1 cellular context compared by ENCODE assay signal in genomic region chr10:74901867-74902439, GRCh38.
TF ChIP-seq lines count a peak whose summit lies in the region.

No MANE protein-coding gene starts in this region.

TF ChIP-seq in GM12878, 131 proteins besides CTCF, POLR2A, EP300 and RAD21 (continued from another document):
- no peak for TF ChIP-seq HSF1 (IDR thresholded peaks at IDR 0.05; ENCODE audit: low read depth, low read length)
- TF ChIP-seq RBBP5 (conservative IDR thresholded peaks at IDR 0.05), result no peak
- TF ChIP-seq, protein P1, sequence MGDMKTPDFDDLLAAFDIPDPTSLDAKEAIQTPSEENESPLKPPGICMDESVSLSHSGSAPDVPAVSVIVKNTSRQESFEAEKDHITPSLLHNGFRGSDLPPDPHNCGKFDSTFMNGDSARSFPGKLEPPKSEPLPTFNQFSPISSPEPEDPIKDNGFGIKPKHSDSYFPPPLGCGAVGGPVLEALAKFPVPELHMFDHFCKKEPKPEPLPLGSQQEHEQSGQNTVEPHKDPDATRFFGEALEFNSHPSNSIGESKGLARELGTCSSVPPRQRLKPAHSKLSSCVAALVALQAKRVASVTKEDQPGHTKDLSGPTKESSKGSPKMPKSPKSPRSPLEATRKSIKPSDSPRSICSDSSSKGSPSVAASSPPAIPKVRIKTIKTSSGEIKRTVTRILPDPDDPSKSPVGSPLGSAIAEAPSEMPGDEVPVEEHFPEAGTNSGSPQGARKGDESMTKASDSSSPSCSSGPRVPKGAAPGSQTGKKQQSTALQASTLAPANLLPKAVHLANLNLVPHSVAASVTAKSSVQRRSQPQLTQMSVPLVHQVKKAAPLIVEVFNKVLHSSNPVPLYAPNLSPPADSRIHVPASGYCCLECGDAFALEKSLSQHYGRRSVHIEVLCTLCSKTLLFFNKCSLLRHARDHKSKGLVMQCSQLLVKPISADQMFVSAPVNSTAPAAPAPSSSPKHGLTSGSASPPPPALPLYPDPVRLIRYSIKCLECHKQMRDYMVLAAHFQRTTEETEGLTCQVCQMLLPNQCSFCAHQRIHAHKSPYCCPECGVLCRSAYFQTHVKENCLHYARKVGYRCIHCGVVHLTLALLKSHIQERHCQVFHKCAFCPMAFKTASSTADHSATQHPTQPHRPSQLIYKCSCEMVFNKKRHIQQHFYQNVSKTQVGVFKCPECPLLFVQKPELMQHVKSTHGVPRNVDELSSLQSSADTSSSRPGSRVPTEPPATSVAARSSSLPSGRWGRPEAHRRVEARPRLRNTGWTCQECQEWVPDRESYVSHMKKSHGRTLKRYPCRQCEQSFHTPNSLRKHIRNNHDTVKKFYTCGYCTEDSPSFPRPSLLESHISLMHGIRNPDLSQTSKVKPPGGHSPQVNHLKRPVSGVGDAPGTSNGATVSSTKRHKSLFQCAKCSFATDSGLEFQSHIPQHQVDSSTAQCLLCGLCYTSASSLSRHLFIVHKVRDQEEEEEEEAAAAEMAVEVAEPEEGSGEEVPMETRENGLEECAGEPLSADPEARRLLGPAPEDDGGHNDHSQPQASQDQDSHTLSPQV (IDR thresholded peaks at IDR 0.05), result no peak
- TF ChIP-seq CEBPZ (IDR thresholded peaks at IDR 0.05; ENCODE audit: low read depth, low read length), result no peak
- no peak for TF ChIP-seq NRF1 (conservative IDR thresholded peaks at IDR 0.05; ENCODE audit: low read depth, low read length)
- TF ChIP-seq FOXM1 (IDR thresholded peaks at IDR 0.05; ENCODE audit: low read depth, low read length), result no peak
- no peak for TF ChIP-seq TCF12 (IDR thresholded peaks at IDR 0.05; ENCODE audit: low read depth, low read length)
- no peak for TF ChIP-seq CHD2 (IDR thresholded peaks at IDR 0.05; ENCODE audit: borderline replicate concordance, low read depth, low read length)
- no peak for TF ChIP-seq YBX1 (IDR thresholded peaks at IDR 0.05)
- TF ChIP-seq MYB (IDR thresholded peaks at IDR 0.05; ENCODE audit: borderline replicate concordance, low read depth, low read length), result no peak
- no peak for TF ChIP-seq IKZF1 (conservative IDR thresholded peaks at IDR 0.05)
- TF ChIP-seq TCF7 (IDR thresholded peaks at IDR 0.05; ENCODE audit: borderline replicate concordance), result no peak
- TF ChIP-seq PML (IDR thresholded peaks at IDR 0.05; ENCODE audit: low read length), result no peak
- no peak for TF ChIP-seq NR2C2 (IDR thresholded peaks at IDR 0.05; ENCODE audit: borderline replicate concordance, control insufficient read depth, insufficient read length, low read depth)
- TF ChIP-seq USF2 (IDR thresholded peaks at IDR 0.05; ENCODE audit: borderline replicate concordance, low read depth, low read length), result no peak
- no peak for TF ChIP-seq TCF3 (IDR thresholded peaks at IDR 0.05; ENCODE audit: borderline replicate concordance, insufficient read depth, low read depth, low read length)
- TF ChIP-seq ZBTB33 (IDR thresholded peaks at IDR 0.05), result no peak
